Comparison of ENCODE assay signal across 8 cellular contexts in genomic region chr3:196431193-196432136, GRCh38. TPM values are rescaled to one million over a fixed set of nuclear protein-coding genes. Genes with fewer than 3 reads are reported as not detected.
A peak's percentile ranks its signal among the peaks of the same experiment; 100 is the strongest.
DNase-seq lines count a peak whose midpoint lies in the region; ATAC-seq and TF ChIP-seq lines count a peak whose summit lies in the region.

No MANE protein-coding gene starts in this region.

- no peaks in the 10 kb centered on the region for H3K27me3 ChIP-seq in Caco-2 (replicated peaks; ENCODE audit: control insufficient read depth, insufficient read depth, low read length)

- 0 out of 2 replicates have a peak, but pooled peaks cover 6% of the 10 kb centered on the region for H3K4me1 ChIP-seq in Caco-2

- no peaks in the 10 kb centered on the region for H3K9me3 Mint-ChIP-seq in Caco-2 (ENCODE audit: unreplicated experiment)
- H3K9me3 Mint-ChIP-seq in progenitor cell of endocrine pancreas (ENCODE audit: low read depth) = no peaks in the 10 kb centered on the region

- intact Hi-C loops in Caco-2 (cut with micrococcal nuclease; ENCODE audit: unreplicated experiment) = loop anchor here (1.0 kb wide), 1 partner anchor 144 kb away; the partner anchor contains the start of gene PCYT1A
- intact Hi-C loops in left ventricle myocardium superior (cut with micrococcal nuclease) = no loop called here

- H3K36me3 Mint-ChIP-seq in Caco-2 (ENCODE audit: insufficient read depth, unreplicated experiment) (peaks cover 16% of the 10 kb centered on the region), progenitor cell of endocrine pancreas (ENCODE audit: insufficient read depth) (peaks cover 9% of the 10 kb centered on the region)

- peak overlapping the region; percentile 93 for H3K27ac Mint-ChIP-seq in Caco-2 (ENCODE audit: unreplicated experiment)
- H3K27ac Mint-ChIP-seq in progenitor cell of endocrine pancreas = peak overlapping the region; percentile 92

- no peaks in the 10 kb centered on the region for H3K9me3 ChIP-seq in Caco-2

- H3K4me1 Mint-ChIP-seq in Caco-2 (ENCODE audit: low read depth, unreplicated experiment) (peaks cover 7% of the 10 kb centered on the region), progenitor cell of endocrine pancreas (ENCODE audit: low read depth) (peaks cover 8% of the 10 kb centered on the region)

- H3K36me3 ChIP-seq in Caco-2 (ENCODE audit: control insufficient read depth, insufficient read depth, low read length) = no peaks in the 10 kb centered on the region

- peak overlapping the region; percentile 88 for H3K4me3 ChIP-seq in Caco-2 (ENCODE audit: low read depth, low read length)

- H3K4me3 Mint-ChIP-seq in Caco-2 (ENCODE audit: unreplicated experiment) = peak overlapping the region; percentile 83
- peak overlapping the region; percentile 78 for H3K4me3 Mint-ChIP-seq in progenitor cell of endocrine pancreas (ENCODE audit: low read depth)

- POLR2A ChIA-PET in Caco-2 (lab: Charles Lee) = interaction anchor here (0.6 to 1.0 kb wide), 2 partner anchors 34 to 137 kb away, joined by 3 to 7 read pairs; partner anchors contain the start of genes FBXO45 and WDR53

- no peak for TF ChIP-seq CTCF in Caco-2 (IDR thresholded peaks at IDR 0.05; ENCODE audit: insufficient read depth in 1 of 2, low read depth in 1 of 2, low read length in 1 of 2, severe bottlenecking in 1 of 2, unreplicated experiment in 1 of 2)
- no peak for TF ChIP-seq CTCF in progenitor cell of endocrine pancreas (IDR thresholded peaks at IDR 0.05; ENCODE audit: unreplicated experiment)

- BruUV-seq in Caco-2 (replicated peaks; lab: Mats Ljungman, UMichigan) = TSS peak; percentile 65

- peak; percentile 39 to 56 for DNase-seq in Caco-2
- DNase-seq in RPMI7951 (ENCODE audit: low read depth) = peak; percentile 64
- DNase-seq in amniotic epithelial cell (ENCODE audit: low read depth) = peak; percentile 72
- DNase-seq in left ventricle myocardium superior = no peak
- DNase-seq in progenitor cell of endocrine pancreas (ENCODE audit: low spot score, unreplicated experiment) = peak; percentile 22
- DNase-seq in effector CD4-positive, alpha-beta T cell = no peak

- ATAC-seq in GM19452 (IDR thresholded peaks at IDR 0.05; ENCODE audit: unreplicated experiment) (peak; percentile 20), HG03520 (IDR thresholded peaks at IDR 0.05; ENCODE audit: unreplicated experiment) (peak; percentile 27), left ventricle myocardium superior (peak; percentile 54)

- no peaks in the 10 kb centered on the region for H3K27me3 Mint-ChIP-seq in Caco-2 (ENCODE audit: insufficient read depth, unreplicated experiment)
- H3K27me3 Mint-ChIP-seq in progenitor cell of endocrine pancreas = no peaks in the 10 kb centered on the region

- CTCF ChIA-PET in Caco-2 (lab: Charles Lee) = interaction anchor here (1.0 kb wide), 1 partner anchor 206 kb away, joined by 3 read pairs; no protein-coding TSS in a partner anchor

RNA-seq across cellular contexts. Expression of gene UBXN7, which starts 0.8 kb away (rescaled TPM):
- total RNA-seq in Caco-2 (2022) = 59.9 and 62.7 TPM in 2 replicates
- total RNA-seq in RPMI7951 (2014; rRNA removed; shearing (Covaris generic)) = 10.8 and 12.3 TPM in 2 replicates
- 36.0 TPM for total RNA-seq in left ventricle myocardium superior
- 90.6 and 102 TPM in 2 replicates for total RNA-seq in progenitor cell of endocrine pancreas

Comparison
In these comparisons a context has a peak if more than half of its experiments do, and no peak if none do; other contexts are left out.
1. DNase-seq: peak in Caco-2 (2 of 2), RPMI7951 (single experiment), amniotic epithelial cell (single experiment) and progenitor cell of endocrine pancreas (single experiment); none in left ventricle myocardium superior (single experiment) and effector CD4-positive, alpha-beta T cell (single experiment).
2. Peak in every context shown above with its lines, with median percentiles within 50 percentile points of each other: ATAC-seq.